ENCODE assay signal across 1 cellular context in genomic region chr22:17974087-17974486, GRCh38.
TF ChIP-seq lines count a peak whose summit lies in the region.

No MANE protein-coding gene starts in this region.

TF ChIP-seq in IMR-90, 13 proteins besides CTCF, POLR2A, EP300 and RAD21:
- TF ChIP-seq BHLHE40 (IDR thresholded peaks at IDR 0.05; ENCODE audit: low read depth, low read length) (no peak), ELK1 (IDR thresholded peaks at IDR 0.05; ENCODE audit: borderline replicate concordance, low read depth, low read length) (no peak), RCOR1 (IDR thresholded peaks at IDR 0.05; ENCODE audit: insufficient replicate concordance, low read length) (no peak), CEBPB (IDR thresholded peaks at IDR 0.05; ENCODE audit: low read depth, low read length) (peak; percentile 80), MAZ (IDR thresholded peaks at IDR 0.05; ENCODE audit: borderline replicate concordance, low read depth, low read length) (no peak), CHD1 (IDR thresholded peaks at IDR 0.05; ENCODE audit: low read depth, low read length) (no peak)
